Comparison of ENCODE assay signal across 9 cellular contexts in the genomic region with DNA sequence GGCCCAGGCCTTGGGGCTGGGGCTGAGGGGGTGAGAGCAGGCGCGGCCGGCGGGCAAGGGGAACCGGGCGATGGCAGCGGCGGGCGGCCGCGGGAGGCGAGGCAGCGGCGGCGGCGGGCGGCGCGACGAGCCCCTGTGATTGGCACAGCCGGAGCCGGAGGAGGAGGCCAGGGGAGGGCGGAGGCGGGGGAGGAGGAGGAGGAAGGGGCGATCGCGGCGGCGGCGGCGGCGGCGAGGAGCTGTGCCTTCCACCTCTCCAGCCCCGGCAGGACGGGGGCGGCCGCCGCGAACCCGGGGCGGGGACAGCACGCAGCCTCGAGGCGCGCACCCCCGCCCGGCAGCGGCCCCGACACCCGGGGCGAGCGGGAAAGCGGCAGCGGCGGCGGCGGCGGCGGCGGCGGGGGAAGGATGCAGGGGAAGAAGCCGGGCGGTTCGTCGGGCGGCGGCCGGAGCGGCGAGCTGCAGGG. TPM values are rescaled to one million over a fixed set of nuclear protein-coding genes. Genes with fewer than 3 reads are reported as not detected.
DNase-seq lines count a peak whose midpoint lies in the region; ATAC-seq, FAIRE-seq and TF ChIP-seq lines count a peak whose summit lies in the region.
"Had no signal": no experiment of that assay in that cellular context is flagged by ENCODE, and none has a peak within 500 bp of the region (broad histone marks: within the 10 kb centered on the region; RNA-seq: fewer than 3 reads in every experiment).

Gene SLCO3A1, plus strand, starts transcription at position 208 of the 467 bp plus-strand sequence.

- H3K27me3 Mint-ChIP-seq in MCF 10A (ENCODE audit: insufficient read depth, unreplicated experiment) = no peaks in the 10 kb centered on the region

- BruUV-seq in MCF 10A (replicated peaks; lab: Mats Ljungman, UMichigan) = no TSS peak

- peaks cover 2% of the 10 kb centered on the region; the same call in 1 of the 2 replicates for H4K20me1 ChIP-seq in Karpas-422 (ENCODE audit: insufficient read depth, low read depth, low read length)

- H2AFZ ChIP-seq in Karpas-422 (ENCODE audit: low read length) = no peak within 1 kb of the TSS; the same call in 1 of the 2 replicates

- peaks cover 42% of the 10 kb centered on the region for H3K4me1 Mint-ChIP-seq in MCF 10A (ENCODE audit: insufficient read depth, unreplicated experiment)

- intact Hi-C loops in MCF 10A (cut with micrococcal nuclease) (loop anchor here (1.0 to 5.0 kb wide), 4 partner anchors 89 to 224 kb away; no protein-coding TSS in a partner anchor), spleen (cut with DNase I; ENCODE audit: low total_unique reads) (loop anchor here (5.0 kb wide), 2 partner anchors 229 to 551 kb away; no protein-coding TSS in a partner anchor)

- H3K4me3 ChIP-seq in Karpas-422 (ENCODE audit: low read length) (peak within 1 kb of the TSS; percentile 72), spleen (peak within 1 kb of the TSS; percentile 46 to 89 (median 67))

- ATAC-seq in GM21723 (IDR thresholded peaks at IDR 0.05; ENCODE audit: unreplicated experiment) = peak; percentile 22

- WGBS in spleen, 5 donors = 0 to 2% (median 1%) methylated on average over 20 to 70 of the region's 70 CpGs

- POLR2A ChIA-PET in MCF 10A (lab: Yijun Ruan, JAX) = interaction anchor here (0.8 to 5.4 kb wide), 12 partner anchors 12 to 224 kb away, joined by 3 to 81 read pairs (median 6); no protein-coding TSS in a partner anchor

- CTCF ChIA-PET in MCF 10A (lab: Yijun Ruan, JAX) = interaction anchor here (0.6 to 8.6 kb wide), 33 partner anchors 10 to 552 kb away, joined by 3 to 152 read pairs (median 5); no protein-coding TSS in a partner anchor

- peaks cover 44% of the 10 kb centered on the region for H3K79me2 ChIP-seq in Karpas-422 (ENCODE audit: low read length)

- H3K4me1 ChIP-seq in Karpas-422 (ENCODE audit: low read length) = peaks cover 46% of the 10 kb centered on the region
- H3K4me1 ChIP-seq in spleen = peaks cover 25 to 85% (median 58%) of the 10 kb centered on the region in 6 donors

- FAIRE-seq in D721Med (lab: Jason Lieb, UNC) = no peak
- FAIRE-seq: colon had no signal

- TF ChIP-seq CTCF in D721Med (IDR thresholded peaks at IDR 0.05; ENCODE audit: insufficient read depth, missing control alignments) = no peak
- TF ChIP-seq CTCF in MCF 10A (IDR thresholded peaks at IDR 0.05; ENCODE audit: unreplicated experiment) = no peak
- TF ChIP-seq CTCF in spleen (IDR thresholded peaks at IDR 0.05 in 8 of 11, conservative IDR thresholded peaks at IDR 0.05 in 3 of 11) = no peak

- peak; percentile 40 for DNase-seq in D721Med (ENCODE audit: insufficient read length, low spot score)
- DNase-seq in Karpas-422 = peak; percentile 90
- DNase-seq in T-helper 22 cell (ENCODE audit: low read depth) = peak; percentile 76
- DNase-seq in MCF 10A (ENCODE audit: unreplicated experiment) = peak; percentile 63
- DNase-seq in iPS-NIHi7 (ENCODE audit: extremely low spot score) = peak; percentile 74
- no peak for DNase-seq in spleen
- no peak for DNase-seq in GF-D8 (lab: John Stamatoyannopoulos, UW)

- peak within 1 kb of the TSS; percentile 61 for H3K27ac Mint-ChIP-seq in MCF 10A (ENCODE audit: low read depth, unreplicated experiment)

- H3K36me3 ChIP-seq in Karpas-422 (ENCODE audit: insufficient read depth, low read length) (peaks cover 1% of the 10 kb centered on the region; the same call in 1 of the 2 replicates), spleen (peaks cover 0 to 3% (median 0%) of the 10 kb centered on the region in 6 donors)

- peak within 1 kb of the TSS; percentile 75 for H3K4me3 Mint-ChIP-seq in MCF 10A (ENCODE audit: unreplicated experiment)

- no peaks in the 10 kb centered on the region for H3K9me3 ChIP-seq in Karpas-422 (ENCODE audit: low read length)
- H3K9me3 ChIP-seq in spleen = no peaks in the 10 kb centered on the region

- no peaks in the 10 kb centered on the region for H3K36me3 Mint-ChIP-seq in MCF 10A (ENCODE audit: insufficient read depth, unreplicated experiment)

- no peak for TF ChIP-seq POLR2A in spleen (IDR thresholded peaks at IDR 0.05)

- peak within 1 kb of the TSS; percentile 80 for H3K9ac ChIP-seq in Karpas-422 (ENCODE audit: low read length)

- H3K4me2 ChIP-seq in Karpas-422 (ENCODE audit: low read depth, low read length, poor library complexity, severe bottlenecking) = peak within 1 kb of the TSS; percentile 93

- H3K9me2 ChIP-seq in Karpas-422 (replicated peaks; ENCODE audit: insufficient read depth, low read length) = no peaks in the 10 kb centered on the region

- no peaks in the 10 kb centered on the region for H3K9me3 Mint-ChIP-seq in MCF 10A (ENCODE audit: unreplicated experiment)

- H3K27ac ChIP-seq in Karpas-422 (ENCODE audit: low read length) (peak within 1 kb of the TSS; percentile 100), spleen (peak within 1 kb of the TSS; percentile 53 to 99 (median 92))

- no peaks in the 10 kb centered on the region for H3K27me3 ChIP-seq in Karpas-422 (ENCODE audit: low read length)
- H3K27me3 ChIP-seq in spleen (replicated peaks in 1 of 7) = peaks cover 0 to 70% (median 3%) of the 10 kb centered on the region in 7 donors

RNA-seq across cellular contexts. Expression of gene SLCO3A1, which starts in this region (rescaled TPM):
- 20.9 and 36.2 TPM in 2 replicates for total RNA-seq in Karpas-422 (2014; rRNA removed; shearing (Covaris generic); ENCODE audit: low replicate concordance)
- total RNA-seq in MCF 10A (2022) (10.1 and 11.9 TPM in 2 replicates), spleen (10 to 100 TPM; 35.9 to 79.5 (median 56.5) TPM)
- 10 to 100 TPM in 1 of 3 donors, 1 to 10 TPM in 2; 7.5 to 11.1 (median 8.0) TPM for polyA plus RNA-seq in spleen

Comparison
In these comparisons a context has a peak if more than half of its experiments do, and no peak if none do; other contexts are left out.
1. DNase-seq: peak in D721Med (single experiment), Karpas-422 (single experiment), T-helper 22 cell (single experiment), MCF 10A (single experiment) and iPS-NIHi7 (single experiment); none in spleen (single experiment) and GF-D8 (single experiment).